In the genomic region with DNA sequence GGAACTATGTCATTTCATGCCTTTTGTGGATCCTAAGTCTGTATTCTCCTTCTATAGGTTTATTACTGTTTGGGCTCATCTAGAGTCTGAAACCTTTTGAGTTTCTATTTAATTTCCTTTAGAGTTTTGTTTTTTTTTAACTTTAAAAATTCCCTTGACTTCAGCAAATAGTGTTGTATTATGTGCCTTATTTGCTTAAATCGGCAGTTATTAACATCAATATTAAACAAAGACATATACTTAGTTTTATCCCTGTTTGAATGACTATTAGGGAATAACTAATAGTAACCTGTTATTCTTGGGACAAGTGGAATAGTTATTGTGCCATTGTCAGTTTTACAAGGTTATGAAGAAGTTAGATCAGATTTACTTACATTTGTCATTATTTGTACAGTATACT, we compare ENCODE assay signal across 22 cellular contexts.
DNase-seq lines count a peak whose midpoint lies in the region; ATAC-seq, FAIRE-seq and TF ChIP-seq lines count a peak whose summit lies in the region.
"Had no signal": no experiment of that assay in that cellular context is flagged by ENCODE, and none has a peak within 500 bp of the region (broad histone marks: within the 10 kb centered on the region; RNA-seq: fewer than 3 reads in every experiment).

No MANE protein-coding gene starts in this region.

- no peak overlapping the region; the same call in 1 of the 2 replicates for H4K91ac ChIP-seq in IMR-90 (ENCODE audit: insufficient read depth, low read depth, low read length)

- H3K18ac ChIP-seq in IMR-90 (ENCODE audit: low read depth, low read length), result no peak overlapping the region
- H3K18ac ChIP-seq in mesendoderm (ENCODE audit: low read length), result no peak overlapping the region

- TF ChIP-seq CTCF in HepG2 (CRISPR knock-in tag; IDR thresholded peaks at IDR 0.05) (no peak), right lobe of liver (IDR thresholded peaks at IDR 0.05) (no peak), IMR-90 (conservative IDR thresholded peaks at IDR 0.05; ENCODE audit: low read depth, low read length) (no peak)

- H3K79me1 ChIP-seq in IMR-90 (ENCODE audit: low read depth in 1 of 2, low read length in 2 of 2) (peaks cover 0 to 3% of the 10 kb centered on the region in 2 experiments; a peak in 2 of 4 replicates), mesendoderm (ENCODE audit: low read length) (peaks cover 2% of the 10 kb centered on the region)

- no peak for DNase-seq in HepG2 (ENCODE audit: low spot score)
- no peak for DNase-seq in right lobe of liver
- DNase-seq in IMR-90, result no peak
- no peak for DNase-seq in dedifferentiated amniotic fluid mesenchymal stem cell (ENCODE audit: extremely low spot score)
- no peak for DNase-seq in NK-92 treated with Interleukin-12 subunit alpha and Interleukin-12 subunit beta, amount 100 ng/mL, for 24 hours (lab: John Stamatoyannopoulos, UW)
- DNase-seq in H7, result no peak
- no peak for DNase-seq in mesendoderm
- DNase-seq: C1 segment of cervical spinal cord; Calu3; CD4-positive, alpha-beta memory T cell; COR-L47; DMS153; DND-41; GDM1; GM23248; H9 had no signal

- H3K4me1 ChIP-seq in HepG2 (ENCODE audit: insufficient read depth, low read length) (peaks cover 34% of the 10 kb centered on the region), right lobe of liver (no peaks in the 10 kb centered on the region), IMR-90 (ENCODE audit: control insufficient read depth, insufficient read depth, low read length) (peaks cover 5% of the 10 kb centered on the region), mesendoderm (ENCODE audit: control insufficient read depth, low read depth, low read length) (no peaks in the 10 kb centered on the region)

- H2BK5ac ChIP-seq in IMR-90 (ENCODE audit: low read depth, low read length, poor library complexity, severe bottlenecking), result no peak overlapping the region
- no peak overlapping the region for H2BK5ac ChIP-seq in mesendoderm (ENCODE audit: low read length)

- H4K8ac ChIP-seq in IMR-90 (ENCODE audit: low read depth in 2 of 2, low read length in 2 of 2), result no peak overlapping the region
- no peak overlapping the region for H4K8ac ChIP-seq in mesendoderm (ENCODE audit: low read depth, low read length)

- H3K56ac ChIP-seq in IMR-90 (ENCODE audit: extremely low read depth, insufficient read depth, low read length) (no peak overlapping the region), mesendoderm (ENCODE audit: low read length) (no peak overlapping the region)

- FAIRE-seq in HepG2 (lab: Jason Lieb, UNC), result no peak
- FAIRE-seq in islet of Langerhans (lab: Jason Lieb, UNC), result peak; percentile 68
- FAIRE-seq: GM12878, GM19239, H1 had no signal

- no peak for ATAC-seq in HepG2
- no peak for ATAC-seq in right lobe of liver
- ATAC-seq in IMR-90 (ENCODE audit: low read depth), result no peak
- ATAC-seq: GM12878, HCT116 had no signal

- H3K9ac ChIP-seq in HepG2 (ENCODE audit: insufficient read depth, low read depth, low read length), result no peak overlapping the region
- H3K9ac ChIP-seq in IMR-90 (ENCODE audit: low read depth, low read length), result no peak overlapping the region
- no peak overlapping the region for H3K9ac ChIP-seq in mesendoderm (ENCODE audit: low read length)
- H3K9ac ChIP-seq: GM23248 had no signal

- TF ChIP-seq POLR2A in HepG2 (IDR thresholded peaks at IDR 0.05; ENCODE audit: insufficient read depth in 1 of 2, low read depth in 2 of 2, low read length in 2 of 2), result no peak
- TF ChIP-seq POLR2A in right lobe of liver (IDR thresholded peaks at IDR 0.05), result no peak
- no peak for TF ChIP-seq POLR2A in IMR-90 (IDR thresholded peaks at IDR 0.05; ENCODE audit: low read depth, low read length)

- H2BK15ac ChIP-seq in IMR-90 (ENCODE audit: low read depth, low read length), result no peak overlapping the region
- no peak overlapping the region for H2BK15ac ChIP-seq in mesendoderm (replicated peaks; ENCODE audit: low read depth)

- H3K14ac ChIP-seq in IMR-90 (replicated peaks; ENCODE audit: low read depth, low read length), result no peak overlapping the region

- H3K4ac ChIP-seq in IMR-90 (ENCODE audit: low read depth, low read length), result no peak overlapping the region
- no peak overlapping the region for H3K4ac ChIP-seq in mesendoderm (ENCODE audit: low read depth, low read length)

- POLR2A ChIA-PET in HepG2 (lab: Yijun Ruan, JAX), result no interaction called here
- POLR2A ChIA-PET in IMR-90 (lab: Charles Lee; ENCODE audit: unreplicated experiment), result no interaction called here

- H2AK5ac ChIP-seq in IMR-90 (ENCODE audit: low read depth, low read length), result no peak overlapping the region
- H2AK5ac ChIP-seq in mesendoderm (ENCODE audit: low read length), result no peak overlapping the region

- no peak overlapping the region for H2BK120ac ChIP-seq in IMR-90 (ENCODE audit: low read depth, low read length)
- H2BK120ac ChIP-seq in mesendoderm (ENCODE audit: low read depth, low read length), result no peak overlapping the region

- TF ChIP-seq RAD21 in HepG2 (CRISPR knock-in tag; IDR thresholded peaks at IDR 0.05) (no peak), IMR-90 (IDR thresholded peaks at IDR 0.05; ENCODE audit: low read length) (no peak)

- H4K5ac ChIP-seq in IMR-90 (ENCODE audit: low read depth, low read length) (no peak overlapping the region), mesendoderm (ENCODE audit: low read length) (no peak overlapping the region)

- TF ChIP-seq EP300 in HepG2 (IDR thresholded peaks at IDR 0.05; ENCODE audit: low read depth in 2 of 2, low read length in 2 of 2) (no peak), HepG2 (CRISPR knock-in tag; IDR thresholded peaks at IDR 0.05; ENCODE audit: borderline replicate concordance) (no peak)

- no peak overlapping the region for H2BK20ac ChIP-seq in IMR-90 (ENCODE audit: low read depth, low read length)

- H4K20me1 ChIP-seq in HepG2 (ENCODE audit: insufficient read depth, low read length) (no peaks in the 10 kb centered on the region), IMR-90 (ENCODE audit: insufficient read depth, low read length) (no peaks in the 10 kb centered on the region)

- WGBS in HepG2 (ENCODE audit: low lambda C conversion rate), result 98% methylated on average over 1 of the region's 1 CpG
- 100% methylated on average over 1 of the region's 1 CpG for WGBS in right lobe of liver (ENCODE audit: insufficient coverage, low coverage, low lambda C conversion rate, missing lambda C conversion rate)
- WGBS in IMR-90 (ENCODE audit: extremely low coverage in 2 of 2, insufficient read length in 1 of 2), 2 experiments, result no CpG with 5 or more reads among the region's 1 CpG
- no CpG with 5 or more reads among the region's 1 CpG for WGBS in mesendoderm (ENCODE audit: extremely low coverage, insufficient coverage, low lambda C conversion rate)

- H2AK9ac ChIP-seq in IMR-90 (replicated peaks; ENCODE audit: low read depth, low read length, poor library complexity), result no peak overlapping the region

- H3K9me1 ChIP-seq in IMR-90 (ENCODE audit: insufficient read depth, low read length), result peaks cover 5% of the 10 kb centered on the region

- dilution Hi-C loops in IMR-90 (cut with HindIII; ENCODE audit: low sequenced_read_pairs, unreplicated experiment), result no loop called here

- H3K27ac ChIP-seq in HepG2 (ENCODE audit: extremely low read length, insufficient read depth, low read length) (no peak overlapping the region), right lobe of liver (no peak overlapping the region), IMR-90 (ENCODE audit: insufficient read depth, low read length) (no peak overlapping the region), mesendoderm (ENCODE audit: low read depth, low read length) (no peak overlapping the region)
- H3K27ac ChIP-seq: 22Rv1, GM23248 had no signal

- no peak overlapping the region for H3K23ac ChIP-seq in IMR-90 (ENCODE audit: low read depth, low read length)
- H3K23ac ChIP-seq in mesendoderm (ENCODE audit: low read length), result no peak overlapping the region

- BruUV-seq in HepG2 (replicated peaks; lab: Mats Ljungman, UMichigan), result no TSS peak
- BruUV-seq in IMR-90 (replicated peaks; lab: Mats Ljungman, UMichigan), result no TSS peak

- no peak overlapping the region for H3K4me2 ChIP-seq in HepG2 (ENCODE audit: low read depth, low read length)
- H3K4me2 ChIP-seq in IMR-90 (ENCODE audit: low read depth, low read length), result no peak overlapping the region
- H3K4me2 ChIP-seq in mesendoderm (ENCODE audit: low read length), result no peak overlapping the region

- H3K4me3 ChIP-seq in HepG2 (replicated peaks in 1 of 3; ENCODE audit: insufficient read depth in 1 of 3, low read depth in 2 of 3, low read length in 3 of 3), result no peak overlapping the region
- no peak overlapping the region for H3K4me3 ChIP-seq in right lobe of liver
- H3K4me3 ChIP-seq in IMR-90 (ENCODE audit: insufficient read depth, low read depth, low read length), result no peak overlapping the region
- no peak overlapping the region for H3K4me3 ChIP-seq in H7 (ENCODE audit: insufficient read depth, low read depth, low read length)
- H3K4me3 ChIP-seq in mesendoderm (ENCODE audit: low read length), result no peak overlapping the region
- H3K4me3 ChIP-seq: GM12878, GM23248 had no signal

- intact Hi-C loops in HepG2 (cut with micrococcal nuclease; ENCODE audit: unreplicated experiment) (no loop called here), right lobe of liver (cut with DNase I) (no loop called here), IMR-90 (cut with micrococcal nuclease) (no loop called here)

- no peaks in the 10 kb centered on the region for H3K27me3 ChIP-seq in HepG2 (ENCODE audit: control insufficient read depth in 1 of 2, insufficient read depth in 2 of 2, low read length in 2 of 2)
- no peaks in the 10 kb centered on the region for H3K27me3 ChIP-seq in right lobe of liver
- H3K27me3 ChIP-seq in IMR-90 (ENCODE audit: control insufficient read depth, insufficient read depth, low read length), result no peaks in the 10 kb centered on the region
- no peaks in the 10 kb centered on the region for H3K27me3 ChIP-seq in H7 (ENCODE audit: control insufficient read depth, insufficient read depth, low read length)
- no peaks in the 10 kb centered on the region for H3K27me3 ChIP-seq in mesendoderm (ENCODE audit: insufficient read depth, low read length, poor library complexity)

- H2AFZ ChIP-seq in HepG2 (ENCODE audit: low read length) (no peak overlapping the region), IMR-90 (replicated peaks; ENCODE audit: low read length, poor library complexity) (no peak overlapping the region)
- H2AFZ ChIP-seq: GM23248 had no signal

- H3K36me3 ChIP-seq in HepG2 (replicated peaks in 1 of 2; ENCODE audit: control insufficient read depth in 1 of 2, insufficient read depth in 2 of 2, low read length in 2 of 2) (peaks cover 0 to 8% of the 10 kb centered on the region in 2 experiments; a peak in 2 of 5 replicates), right lobe of liver (no peaks in the 10 kb centered on the region), IMR-90 (ENCODE audit: control insufficient read depth, insufficient read depth, low read length) (no peaks in the 10 kb centered on the region), H7 (replicated peaks; ENCODE audit: control insufficient read depth, insufficient read depth, low read length) (no peaks in the 10 kb centered on the region), mesendoderm (ENCODE audit: control insufficient read depth, insufficient read depth, low read length) (no peaks in the 10 kb centered on the region)

- in situ Hi-C loops in HepG2 (cut with HindIII; ENCODE audit: extremely low pct_ligation_motif_present, low pct_unique_long_range_greater_than_20kb), result no loop called here
- in situ Hi-C loops in IMR-90 (cut with MboI; ENCODE audit: low sequenced_read_pairs), result no loop called here

- CTCF ChIA-PET in HepG2 (lab: Yijun Ruan, JAX; ENCODE audit: low intra/inter-chr PET ratio, low total read pairs), result no interaction called here
- CTCF ChIA-PET in IMR-90 (lab: Yijun Ruan, JAX), result no interaction called here

- H3K9me3 ChIP-seq in HepG2 (ENCODE audit: low read length) (no peaks in the 10 kb centered on the region), right lobe of liver (no peaks in the 10 kb centered on the region), IMR-90 (ENCODE audit: control insufficient read depth, insufficient read depth, low read length) (no peaks in the 10 kb centered on the region)

- H3K79me2 ChIP-seq in HepG2 (ENCODE audit: insufficient read depth, low read length) (no peaks in the 10 kb centered on the region), mesendoderm (ENCODE audit: control insufficient read depth, insufficient read depth, low read length) (no peaks in the 10 kb centered on the region)
